Comparison of ENCODE assay signal across 21 cellular contexts in genomic region chr20:62477669-62478450, GRCh38. TPM values are rescaled to one million over a fixed set of nuclear protein-coding genes. Genes with fewer than 3 reads are reported as not detected.
A peak's percentile ranks its signal among the peaks of the same experiment; 100 is the strongest.
DNase-seq lines count a peak whose midpoint lies in the region; ATAC-seq, FAIRE-seq and TF ChIP-seq lines count a peak whose summit lies in the region.
"Had no signal": no experiment of that assay in that cellular context is flagged by ENCODE, and none has a peak within 500 bp of the region (broad histone marks: within the 10 kb centered on the region; RNA-seq: fewer than 3 reads in every experiment).

No MANE protein-coding gene starts in this region.

- no peak overlapping the region for H2BK12ac ChIP-seq in H9 (ENCODE audit: insufficient read length, low read depth, low read length)

- H3K79me1 ChIP-seq in H9 (ENCODE audit: insufficient read depth, low read depth, low read length, poor library complexity, severe bottlenecking): no peaks in the 10 kb centered on the region

- peaks cover 16 to 42% of the 10 kb centered on the region in 2 experiments for H3K4me1 Mint-ChIP-seq in H9
- no peaks in the 10 kb centered on the region for H3K4me1 Mint-ChIP-seq in neural crest cell

- no peak overlapping the region for H2AK5ac ChIP-seq in H9 (ENCODE audit: insufficient read length, low read length)

- H4K8ac ChIP-seq in H9 (replicated peaks; ENCODE audit: insufficient read length, low read depth, low read length): no peak overlapping the region

- no peak overlapping the region for H4K5ac ChIP-seq in H9 (ENCODE audit: insufficient read length, low read depth, low read length)

- WGBS in H9 (ENCODE audit: extremely low coverage, insufficient read length, low lambda C conversion rate): no CpG with 5 or more reads among the region's 37 CpGs
- 19% methylated on average over 31 of the region's 37 CpGs for WGBS in K562 (ENCODE audit: insufficient coverage, low coverage, missing lambda C conversion rate)

- CTCF ChIA-PET in K562 (lab: Yijun Ruan, JAX; ENCODE audit: low intra/inter-chr PET ratio) (no interaction called here), PC-9 (lab: Charles Lee) (interaction anchor here (0.6 kb wide), 1 partner anchor 346 kb away, joined by 3 read pairs; no protein-coding TSS in a partner anchor)

- H3T11ph ChIP-seq in H9 (ENCODE audit: low read length): no peak overlapping the region

- BruUV-seq in K562 (replicated peaks; lab: Mats Ljungman, UMichigan) (TSS peak; percentile 47), PC-9 (replicated peaks; lab: Mats Ljungman, UMichigan) (no TSS peak)

- no peak overlapping the region for H2BK20ac ChIP-seq in H9 (ENCODE audit: low read depth, low read length, poor library complexity, severe bottlenecking)

- H3K9me3 ChIP-seq in H9 (ENCODE audit: control insufficient read depth, low read depth, low read length) (no peaks in the 10 kb centered on the region), NT2/D1 (ENCODE audit: insufficient read depth, low read length) (no peaks in the 10 kb centered on the region), K562 (replicated peaks; ENCODE audit: control insufficient read depth, insufficient read depth, low read depth, low read length) (no peaks in the 10 kb centered on the region), uterus (no peaks in the 10 kb centered on the region), PC-9 (ENCODE audit: insufficient read depth, low read depth) (no peaks in the 10 kb centered on the region)
- H3K9me3 ChIP-seq: thoracic aorta had no signal

- H3K36me3 Mint-ChIP-seq in H9 (ENCODE audit: insufficient read depth in 1 of 3, low read depth in 3 of 3) (no peaks in the 10 kb centered on the region; a peak in 1 of 7 replicates), neural crest cell (ENCODE audit: low read depth) (no peaks in the 10 kb centered on the region)

- no peak overlapping the region for H2BK15ac ChIP-seq in H9 (ENCODE audit: low read depth, low read length)

- no peak for TF ChIP-seq POLR2A in K562 (conservative IDR thresholded peaks at IDR 0.05)
- TF ChIP-seq POLR2A in uterus (IDR thresholded peaks at IDR 0.05): no peak

- no peak overlapping the region for H3K23ac ChIP-seq in H9 (ENCODE audit: insufficient read length, low read depth, low read length)

- H4K91ac ChIP-seq in H9 (ENCODE audit: insufficient read length, low read depth, low read length): no peak overlapping the region

- no peak overlapping the region for H2BK120ac ChIP-seq in H9 (ENCODE audit: low read depth, low read length, poor library complexity, severe bottlenecking)

- ATAC-seq in K562 (peak; percentile 69), HG02763 (IDR thresholded peaks at IDR 0.05; ENCODE audit: unreplicated experiment) (no peak)
- ATAC-seq: activated naive CD8-positive, alpha-beta T cell treated with anti-CD3 and anti-CD28 coated beads, Interleukin-2, amount 50 U/mL, for 24 hours; activated T-cell treated with anti-CD3 and anti-CD28 coated beads, Interleukin-2, amount 50 U/mL, for 72 hours had no signal

- peak; percentile 42 for FAIRE-seq in K562 (lab: Jason Lieb, UNC)

- H3K4me3 ChIP-seq in NT2/D1 (ENCODE audit: insufficient read length, low read depth) (peak overlapping the region; percentile 16), K562 (no peak overlapping the region), uterus (no peak overlapping the region), PC-9 (no peak overlapping the region)
- H3K4me3 ChIP-seq: thoracic aorta had no signal

- peak overlapping the region; percentile 44 for H3K4me2 ChIP-seq in H9 (ENCODE audit: insufficient read depth, insufficient read length, low read length)
- H3K4me2 ChIP-seq in K562 (ENCODE audit: insufficient read depth, low read length): 0 out of 2 replicates have a peak overlapping the region, but pooled peaks have one; percentile 22
- no peak overlapping the region for H3K4me2 ChIP-seq in PC-9

- POLR2A ChIA-PET in K562 (lab: Yijun Ruan, JAX) (interaction anchor here (0.6 to 1.7 kb wide), 5 partner anchors 9 to 321 kb away, joined by 3 to 5 read pairs (median 4); no protein-coding TSS in a partner anchor), PC-9 (lab: Charles Lee; ENCODE audit: unreplicated experiment) (no interaction called here)

- no peak overlapping the region for H3K4ac ChIP-seq in H9 (ENCODE audit: low read depth, low read length)

- H3K27ac Mint-ChIP-seq in H9 (peak overlapping the region in 1 of 3 experiments; percentile 52; a peak in 1 of 7 replicates), neural crest cell (ENCODE audit: unreplicated experiment) (no peak overlapping the region)
- H3K27ac Mint-ChIP-seq: activated naive CD8-positive, alpha-beta T cell treated with anti-CD3 and anti-CD28 coated beads, Interleukin-2, amount 50 U/mL, for 24 hours had no signal

- no peaks in the 10 kb centered on the region for H3K9me2 ChIP-seq in PC-9 (ENCODE audit: insufficient read depth)

- H3K56ac ChIP-seq in H9 (ENCODE audit: insufficient read length, low read depth, low read length): no peak overlapping the region

- H3K79me2 ChIP-seq in H9 (ENCODE audit: insufficient read depth, low read length): no peaks in the 10 kb centered on the region
- H3K79me2 ChIP-seq in K562 (ENCODE audit: control insufficient read depth, insufficient read depth, low read length): no peaks in the 10 kb centered on the region
- no peaks in the 10 kb centered on the region for H3K79me2 ChIP-seq in PC-9 (ENCODE audit: low read depth)

- no peaks in the 10 kb centered on the region for H4K20me1 ChIP-seq in H9 (ENCODE audit: control insufficient read depth, insufficient read depth, insufficient read length)
- H4K20me1 ChIP-seq in K562 (replicated peaks; ENCODE audit: control insufficient read depth, insufficient read depth, low read length): no peaks in the 10 kb centered on the region
- no peaks in the 10 kb centered on the region for H4K20me1 ChIP-seq in PC-9 (ENCODE audit: insufficient read depth)

- H3K4me1 ChIP-seq in H9 (ENCODE audit: insufficient read depth, low read length) (no peaks in the 10 kb centered on the region), NT2/D1 (ENCODE audit: insufficient read depth, insufficient read length) (peaks cover 46% of the 10 kb centered on the region), K562 (replicated peaks in 1 of 2; ENCODE audit: control insufficient read depth in 2 of 2, insufficient read depth in 2 of 2, low read length in 2 of 2) (peaks cover 15 to 87% of the 10 kb centered on the region in 2 experiments; a peak in 4 of 5 replicates), uterus (peaks cover 0 to 7% of the 10 kb centered on the region in 2 donors), PC-9 (replicated peaks; ENCODE audit: insufficient read depth) (0 out of 2 replicates have a peak, but pooled peaks cover 5% of the 10 kb centered on the region)

- H3K9ac ChIP-seq in H9 (ENCODE audit: extremely low read depth, insufficient read length, low read length) (no peak overlapping the region), NT2/D1 (ENCODE audit: insufficient read length, low read depth) (peak overlapping the region; percentile 29), K562 (ENCODE audit: insufficient read depth in 1 of 2, low read depth in 2 of 2, low read length in 2 of 2) (peak overlapping the region in 1 of 2 experiments; percentile 82; a peak in 2 of 4 replicates)

- H3K27me3 Mint-ChIP-seq in H9 (ENCODE audit: low read depth) (peaks cover 87% of the 10 kb centered on the region), neural crest cell (ENCODE audit: low read depth) (peaks cover 78% of the 10 kb centered on the region)

- in situ Hi-C loops in K562 (cut with MboI): no loop called here

- H3K23me2 ChIP-seq in H9 (ENCODE audit: insufficient read length, low read depth, low read length, poor library complexity, severe bottlenecking): peaks cover 16% of the 10 kb centered on the region

- peak; percentile 43 for TF ChIP-seq CTCF in H9 (conservative IDR thresholded peaks at IDR 0.05)
- peak; percentile 40 to 58 (median 55); a peak in 5 of 6 replicates for TF ChIP-seq CTCF in K562 (IDR thresholded peaks at IDR 0.05 in 2 of 3, conservative IDR thresholded peaks at IDR 0.05 in 1 of 3; ENCODE audit: insufficient read depth in 2 of 3, low read depth in 1 of 3, low read length in 3 of 3)
- peak; percentile 37 for TF ChIP-seq CTCF in neural crest cell (conservative IDR thresholded peaks at IDR 0.05)
- no peak for TF ChIP-seq CTCF in uterus (IDR thresholded peaks at IDR 0.05)
- no peak for TF ChIP-seq CTCF in PC-9 (conservative IDR thresholded peaks at IDR 0.05)

- H3K36me3 ChIP-seq in NT2/D1 (ENCODE audit: insufficient read depth, insufficient read length, low read length): no peaks in the 10 kb centered on the region
- no peaks in the 10 kb centered on the region for H3K36me3 ChIP-seq in K562 (ENCODE audit: control insufficient read depth, insufficient read depth, low read length)
- H3K36me3 ChIP-seq in uterus: no peaks in the 10 kb centered on the region
- no peaks in the 10 kb centered on the region for H3K36me3 ChIP-seq in PC-9 (ENCODE audit: low read depth)
- H3K36me3 ChIP-seq: thoracic aorta had no signal

- no peak overlapping the region for H2BK5ac ChIP-seq in H9 (ENCODE audit: insufficient read length, low read length)

- peaks cover 2% of the 10 kb centered on the region for H3K9me1 ChIP-seq in K562 (ENCODE audit: control insufficient read depth, insufficient read depth, low read length)

- no peak for TF ChIP-seq EP300 in K562 (IDR thresholded peaks at IDR 0.05; ENCODE audit: low read length)

- H3K4me3 Mint-ChIP-seq in H9 (peak overlapping the region in 1 of 2 experiments; percentile 72; a peak in 3 of 5 replicates), neural crest cell (peak overlapping the region; percentile 59)
- H3K4me3 Mint-ChIP-seq: activated naive CD8-positive, alpha-beta T cell treated with anti-CD3 and anti-CD28 coated beads, Interleukin-2, amount 50 U/mL, for 24 hours had no signal

- H3K14ac ChIP-seq in H9 (ENCODE audit: insufficient read depth, low read length): no peak overlapping the region; the same call in 1 of the 2 replicates

- peak; percentile 20 to 55; a peak in 3 of 4 replicates for TF ChIP-seq RAD21 in K562 (CRISPR knock-in tag; conservative IDR thresholded peaks at IDR 0.05 in 1 of 2, IDR thresholded peaks at IDR 0.05 in 1 of 2)

- no peak overlapping the region for H3K18ac ChIP-seq in H9 (ENCODE audit: insufficient read length, low read depth, low read length)

- peaks cover 8% of the 10 kb centered on the region; the same call in 1 of the 2 replicates for H3F3A ChIP-seq in PC-9 (ENCODE audit: insufficient read depth, low read depth)

- no peak overlapping the region for H2AFZ ChIP-seq in H9 (ENCODE audit: low read length)
- H2AFZ ChIP-seq in K562 (ENCODE audit: low read depth, low read length): no peak overlapping the region
- no peak overlapping the region for H2AFZ ChIP-seq in PC-9

- H3K27me3 ChIP-seq in H9 (ENCODE audit: insufficient read depth, low read length) (peaks cover 65% of the 10 kb centered on the region), NT2/D1 (ENCODE audit: insufficient read depth, insufficient read length) (peaks cover 81% of the 10 kb centered on the region), K562 (ENCODE audit: control insufficient read depth in 2 of 2, insufficient read depth in 2 of 2, low read length in 2 of 2) (peaks cover 3 to 36% of the 10 kb centered on the region in 2 experiments; a peak in 2 of 5 replicates), uterus (no peaks in the 10 kb centered on the region), PC-9 (ENCODE audit: insufficient read depth, low read depth) (peaks cover 61% of the 10 kb centered on the region)

- intact Hi-C loops in K562 (cut with micrococcal nuclease) (no loop called here), uterus (cut with DNase I; ENCODE audit: low total_unique reads) (no loop called here), PC-9 (cut with micrococcal nuclease; ENCODE audit: unreplicated experiment) (no loop called here)

- H3K9me3 Mint-ChIP-seq in H9 (peaks cover 0 to 2% of the 10 kb centered on the region in 2 experiments; a peak in 1 of 5 replicates), neural crest cell (no peaks in the 10 kb centered on the region)
- H3K9me3 Mint-ChIP-seq: activated naive CD8-positive, alpha-beta T cell treated with anti-CD3 and anti-CD28 coated beads, Interleukin-2, amount 50 U/mL, for 24 hours; activated T-cell treated with anti-CD3 and anti-CD28 coated beads, Interleukin-2, amount 50 U/mL, for 72 hours had no signal

- no peak overlapping the region for H3K27ac ChIP-seq in H9 (ENCODE audit: insufficient read length, low read depth, low read length)
- no peak overlapping the region for H3K27ac ChIP-seq in K562 (ENCODE audit: extremely low read depth, low read depth, low read length)
- H3K27ac ChIP-seq in uterus: no peak overlapping the region
- H3K27ac ChIP-seq in PC-9: no peak overlapping the region
- H3K27ac ChIP-seq: thoracic aorta had no signal

- DNase-seq in H9: no peak
- DNase-seq in NT2/D1 (ENCODE audit: low read depth, low spot score): no peak
- DNase-seq in K562 (ENCODE audit: extremely low read depth in 1 of 4, low spot score in 3 of 4): peak in 1 of 4 experiments; percentile 52
- no peak for DNase-seq in neural crest cell (ENCODE audit: low read depth, low spot score)
- no peak for DNase-seq in DMS153 treated with DMSO at 0.1 percent for 48 hours (lab: John Stamatoyannopoulos, UW; ENCODE audit: unreplicated experiment)
- DNase-seq in uterus: no peak
- DNase-seq in PC-9: no peak
- DNase-seq: activated CD4-positive, alpha-beta T cell treated with anti-CD3 and anti-CD28 coated beads, Interleukin-2, amount 50 U/mL, for 4 hours; activated naive CD8-positive, alpha-beta T cell treated with anti-CD3 and anti-CD28 coated beads, Interleukin-2, amount 50 U/mL, for 24 hours; activated T-cell treated with anti-CD3 and anti-CD28 coated beads, Interleukin-2, amount 50 U/mL, for 72 hours; C1 segment of cervical spinal cord; DMS153; foreskin fibroblast; mesenchymal stem cell; NCI-H2081 treated with DMSO at 0.1 percent for 48 hours; NCI-H82; nucleus accumbens; SIG-M5; stimulated activated CD4-positive, alpha-beta T cell treated with anti-CD3 and anti-CD28 coated beads, Interleukin-4, amount 100 ng/mL, for 24 hours had no signal

RNA-seq across cellular contexts. Expression of gene GATA5, which starts 2.1 kb away (rescaled TPM):
- total RNA-seq in H9 (2021): 0.24 and 0.39 TPM in 2 replicates
- total RNA-seq in K562 (2011; cell fraction: chromatin; rRNA removed; ENCODE audit: low replicate concordance): 0.40 and 1.3 TPM in 2 replicates
- 0.66 and 0.67 TPM in 2 replicates for total RNA-seq in K562 (2011; cell fraction: nucleolus; rRNA removed)
- total RNA-seq in K562 (2011; cell fraction: nucleoplasm; rRNA removed): 0.29 and 0.46 TPM in 2 replicates
- 0.18 and 0.45 TPM in 2 replicates for total RNA-seq in K562 (2014; rRNA removed)
- total RNA-seq in K562 (2014; rRNA removed; fragmentation: Illumina TruSeq; extraction: Trizol): 0.06 TPM in 1 of 2 replicates, not detected in the other
- total RNA-seq in K562 (2015; rRNA removed; fragmentation: Illumina TruSeq; extraction: Trizol): 0.08 and 0.22 TPM in 2 replicates
- 0.49 TPM in 2 replicates for total RNA-seq in K562 (2021)
- 0.57 and 0.68 TPM in 2 replicates for polyA plus RNA-seq in K562 (2011; rRNA removed)
- 0.68 and 2.4 TPM in 2 replicates for polyA plus RNA-seq in K562 (2011; cell fraction: cytosol; rRNA removed)
- 1.4 and 2.7 TPM in 2 replicates for polyA plus RNA-seq in K562 (2011; cell fraction: nucleus; rRNA removed)
- polyA plus RNA-seq in K562 (2012): 0.43 and 0.44 TPM in 2 replicates
- polyA plus RNA-seq in K562 (2014; fragmentation: Illumina TruSeq; extraction: Trizol): 0.09 and 0.11 TPM in 2 replicates
- not detected for polyA plus RNA-seq in K562 (2014; fragmentation: Nextera tagmentation; extraction: Ambion mirVana)
- polyA plus RNA-seq in K562 (2014; rRNA removed): 0.16 and 0.34 TPM in 2 replicates
- 0.12 and 0.39 TPM in 2 replicates for polyA minus RNA-seq in K562 (2011; rRNA and poly(A)+ RNA removed)
- 0.86 and 1.5 TPM in 2 replicates for polyA minus RNA-seq in K562 (2011; cell fraction: cytosol; rRNA and poly(A)+ RNA removed)
- polyA minus RNA-seq in K562 (2011; cell fraction: nucleus; rRNA and poly(A)+ RNA removed): 0.67 TPM in 2 replicates
- 0.14 TPM in 1 of 2 replicates, not detected in the other for total RNA-seq in neural crest cell
- 10 to 100 TPM in 1 of 4 donors, 1 to 10 TPM in 1, under 1 TPM in 1, not detected in 1; 0.26 to 17.8 (median 3.5) TPM for total RNA-seq in uterus
- 0.96 and 2.1 TPM in 2 replicates for total RNA-seq in PC-9 (2021)
- total RNA-seq: activated T-cell treated with anti-CD3 and anti-CD28 coated beads, Interleukin-2, amount 50 U/mL, for 72 hours had no signal

RNA-seq across cellular contexts. Expression of gene RBBP8NL, which starts 50.5 kb away (rescaled TPM):
- total RNA-seq in H9 (2021) (0.20 and 0.28 TPM in 2 replicates), K562 (2014; rRNA removed) (not detected in 2 replicates), K562 (2014; rRNA removed; fragmentation: Illumina TruSeq; extraction: Trizol) (not detected in 2 replicates), K562 (2015; rRNA removed; fragmentation: Illumina TruSeq; extraction: Trizol) (not detected in 2 replicates), K562 (2021) (not detected in 2 replicates), neural crest cell (not detected in 2 replicates), uterus (under 1 TPM in 1 of 4 donors, not detected in 3; 0.35 TPM), PC-9 (2021) (8.7 and 14.0 TPM in 2 replicates)
- not detected in 2 replicates for total RNA-seq in K562 (2011; cell fraction: chromatin; rRNA removed; ENCODE audit: low replicate concordance)
- total RNA-seq in K562 (2011; cell fraction: nucleolus; rRNA removed): not detected in 2 replicates
- not detected in 2 replicates for total RNA-seq in K562 (2011; cell fraction: nucleoplasm; rRNA removed)
- polyA plus RNA-seq in K562 (2011; rRNA removed) (not detected in 2 replicates), K562 (2014; fragmentation: Illumina TruSeq; extraction: Trizol) (not detected in 2 replicates), K562 (2014; fragmentation: Nextera tagmentation; extraction: Ambion mirVana) (not detected), K562 (2014; rRNA removed) (not detected in 2 replicates)
- 0.04 TPM in 1 of 2 replicates, not detected in the other for polyA plus RNA-seq in K562 (2011; cell fraction: cytosol; rRNA removed)
- polyA plus RNA-seq in K562 (2011; cell fraction: nucleus; rRNA removed): 0.09 TPM in 1 of 2 replicates, not detected in the other
- not detected in 2 replicates for polyA plus RNA-seq in K562 (2012)
- polyA minus RNA-seq in K562 (2011; rRNA and poly(A)+ RNA removed): not detected in 2 replicates
- polyA minus RNA-seq in K562 (2011; cell fraction: cytosol; rRNA and poly(A)+ RNA removed): not detected in 2 replicates
- polyA minus RNA-seq in K562 (2011; cell fraction: nucleus; rRNA and poly(A)+ RNA removed): not detected in 2 replicates
- total RNA-seq: activated T-cell treated with anti-CD3 and anti-CD28 coated beads, Interleukin-2, amount 50 U/mL, for 72 hours; thoracic aorta had no signal

Comparison
In these comparisons a context has a peak if more than half of its experiments do, and no peak if none do; other contexts are left out.
1. CTCF ChIP-seq: peak in H9 (single experiment), K562 (3 of 3) and neural crest cell (single experiment); none in uterus (0 of 4) and PC-9 (single experiment).